In the genomic region with DNA sequence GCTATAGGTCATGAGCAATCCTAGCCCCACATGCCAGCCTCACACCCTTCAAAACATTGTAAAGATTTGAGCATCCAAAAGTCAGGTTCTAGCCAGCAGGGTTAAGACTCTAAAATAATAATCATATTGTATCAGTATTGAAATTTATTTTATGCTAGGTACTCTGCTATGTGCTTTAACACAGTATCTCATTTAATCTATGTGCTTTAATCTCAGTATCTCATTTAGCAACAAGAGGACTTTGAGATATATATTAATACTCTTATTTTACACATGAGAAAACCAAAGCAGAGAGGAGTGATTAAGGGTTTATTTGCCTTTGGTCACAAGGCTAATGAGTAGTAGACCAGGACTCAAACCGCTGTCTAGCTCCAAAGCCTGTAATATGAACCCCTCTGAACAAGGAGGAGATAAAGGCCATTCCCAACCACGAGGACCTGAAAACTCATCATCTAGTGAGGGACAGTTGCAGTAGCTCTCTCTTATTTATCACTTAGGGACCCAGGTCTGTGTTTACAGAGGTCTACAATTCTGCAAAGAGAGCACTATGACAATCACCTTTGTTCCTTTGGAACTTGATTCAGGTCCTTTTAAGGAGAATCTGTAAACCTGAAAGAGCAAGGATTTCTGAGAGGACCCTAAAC, we compare ENCODE assay signal across 16 cellular contexts.
DNase-seq lines count a peak whose midpoint lies in the region; ATAC-seq, FAIRE-seq and TF ChIP-seq lines count a peak whose summit lies in the region.
"Had no signal": no experiment of that assay in that cellular context is flagged by ENCODE, and none has a peak within 500 bp of the region (broad histone marks: within the 10 kb centered on the region; RNA-seq: fewer than 3 reads in every experiment).

No MANE protein-coding gene starts in this region.

- no peak overlapping the region for H3K4me3 ChIP-seq in CD4-positive, CD25-positive, alpha-beta regulatory T cell (ENCODE audit: low read depth, low read length)
- H3K4me3 ChIP-seq in HEK293 (ENCODE audit: low read depth, low read length) (no peak overlapping the region), bronchial epithelial cell (ENCODE audit: low read depth, low read length) (no peak overlapping the region), neural progenitor cell (no peak overlapping the region)

- no peaks in the 10 kb centered on the region for H3K79me2 ChIP-seq in neural progenitor cell (ENCODE audit: low read depth)

- H3K27me3 ChIP-seq in CD4-positive, CD25-positive, alpha-beta regulatory T cell (ENCODE audit: control insufficient read depth, insufficient read depth, low read length): no peaks in the 10 kb centered on the region
- H3K27me3 ChIP-seq in bronchial epithelial cell (ENCODE audit: control insufficient read depth, insufficient read depth, low read length) (no peaks in the 10 kb centered on the region), neural progenitor cell (peaks cover 30% of the 10 kb centered on the region)

- no peak for FAIRE-seq in bronchial epithelial cell (lab: Jason Lieb, UNC)
- FAIRE-seq: GM18507, TTC549 had no signal

- no peaks in the 10 kb centered on the region for H3K36me3 Mint-ChIP-seq in CD4-positive, CD25-positive, alpha-beta regulatory T cell
- no peaks in the 10 kb centered on the region for H3K36me3 Mint-ChIP-seq in neural progenitor cell
- H3K36me3 Mint-ChIP-seq: CD14-positive monocyte, IgD-negative memory B cell had no signal

- TF ChIP-seq CTCF in HEK293 (tag by site-specific recombination; IDR thresholded peaks at IDR 0.05): no peak
- no peak for TF ChIP-seq CTCF in bronchial epithelial cell (IDR thresholded peaks at IDR 0.05; ENCODE audit: insufficient read depth, low read length, severe bottlenecking)
- TF ChIP-seq CTCF in neural progenitor cell (IDR thresholded peaks at IDR 0.05): no peak

- peaks cover 4% of the 10 kb centered on the region for H3K4me1 ChIP-seq in CD4-positive, CD25-positive, alpha-beta regulatory T cell (ENCODE audit: control insufficient read depth, insufficient read depth, low read length, poor library complexity, severe bottlenecking)
- peaks cover 9% of the 10 kb centered on the region for H3K4me1 ChIP-seq in HEK293 (ENCODE audit: control insufficient read depth, insufficient read depth, low read length)
- H3K4me1 ChIP-seq in neural progenitor cell: peaks cover 10% of the 10 kb centered on the region

- H3K27ac ChIP-seq in CD4-positive, CD25-positive, alpha-beta regulatory T cell (ENCODE audit: insufficient read depth, low read length, poor library complexity, severe bottlenecking): no peak overlapping the region
- H3K27ac ChIP-seq in HEK293 (ENCODE audit: extremely low read depth, low read depth, low read length): no peak overlapping the region
- H3K27ac ChIP-seq in neural progenitor cell: no peak overlapping the region

- H3K4me3 Mint-ChIP-seq in CD4-positive, CD25-positive, alpha-beta regulatory T cell: peak overlapping the region in 3 of 4 donors; percentile 31 to 91 (median 50)
- no peak overlapping the region for H3K4me3 Mint-ChIP-seq in neural progenitor cell

- peak overlapping the region in 1 of 3 donors; percentile 67 for H3K27ac Mint-ChIP-seq in CD4-positive, CD25-positive, alpha-beta regulatory T cell
- H3K27ac Mint-ChIP-seq in neural progenitor cell: no peak overlapping the region

- H2AFZ ChIP-seq in neural progenitor cell (replicated peaks): peak overlapping the region; percentile 37

- no peak overlapping the region for H3K4me2 ChIP-seq in neural progenitor cell

- peaks cover 0 to 2% (median 0%) of the 10 kb centered on the region in 7 donors for H3K9me3 Mint-ChIP-seq in CD4-positive, CD25-positive, alpha-beta regulatory T cell
- peaks cover 7% of the 10 kb centered on the region for H3K9me3 Mint-ChIP-seq in neural progenitor cell
- H3K9me3 Mint-ChIP-seq: IgD-negative memory B cell had no signal

- no peaks in the 10 kb centered on the region for H3F3A ChIP-seq in neural progenitor cell (ENCODE audit: low read depth)

- no peak for ATAC-seq in CD4-positive, CD25-positive, alpha-beta regulatory T cell (ENCODE audit: low read depth in 2 of 2)
- ATAC-seq in GM18873 (IDR thresholded peaks at IDR 0.05; ENCODE audit: low FRiP score, unreplicated experiment) (no peak), HG02763 (IDR thresholded peaks at IDR 0.05; ENCODE audit: unreplicated experiment) (no peak)

- no peak for DNase-seq in CD4-positive, CD25-positive, alpha-beta regulatory T cell
- DNase-seq in bronchial epithelial cell (ENCODE audit: low read depth) (peak; percentile 58), neural progenitor cell (ENCODE audit: low spot score) (no peak), NCI-H69 (lab: John Stamatoyannopoulos, UW) (no peak)
- no peak for DNase-seq in stimulated activated CD8-positive, alpha-beta memory T cell treated with anti-CD3 and anti-CD28 coated beads, Interleukin-4, amount 100 ng/mL, for 48 hours
- DNase-seq: activated CD8-positive, alpha-beta memory T cell treated with anti-CD3 and anti-CD28 coated beads for 24 hours; GF-D8; NCI-H1417; NCI-H524 treated with DMSO at 0.1 percent for 48 hours had no signal

- no peak overlapping the region for H3K9ac ChIP-seq in neural progenitor cell

- POLR2A ChIA-PET in HEK293 (lab: Yijun Ruan, JAX): interaction anchor here (1.1 to 4.1 kb wide), 3 partner anchors 9 to 116 kb away, joined by 4 to 78 read pairs (median 7); partner anchors contain the start of gene SERTAD2

- H3K36me3 ChIP-seq in CD4-positive, CD25-positive, alpha-beta regulatory T cell (ENCODE audit: control insufficient read depth, insufficient read depth, low read length): no peaks in the 10 kb centered on the region
- no peaks in the 10 kb centered on the region for H3K36me3 ChIP-seq in HEK293 (ENCODE audit: control insufficient read depth in 2 of 2, insufficient read depth in 1 of 2, low read length in 2 of 2)
- H3K36me3 ChIP-seq in bronchial epithelial cell (ENCODE audit: control insufficient read depth, insufficient read depth, low read length): no peaks in the 10 kb centered on the region
- H3K36me3 ChIP-seq in neural progenitor cell: no peaks in the 10 kb centered on the region

- H3K27me3 Mint-ChIP-seq in CD4-positive, CD25-positive, alpha-beta regulatory T cell: no peaks in the 10 kb centered on the region
- peaks cover 2% of the 10 kb centered on the region for H3K27me3 Mint-ChIP-seq in neural progenitor cell (ENCODE audit: insufficient read depth, low read depth)
- H3K27me3 Mint-ChIP-seq: IgD-negative memory B cell had no signal

- CTCF ChIA-PET in HEK293 (lab: Yijun Ruan, JAX): interaction anchor here (0.6 to 1.5 kb wide), 4 partner anchors 10 to 125 kb away, joined by 3 to 6 read pairs (median 4); no protein-coding TSS in a partner anchor

- H4K20me1 ChIP-seq in neural progenitor cell (ENCODE audit: low read depth): no peaks in the 10 kb centered on the region

- H3K4me1 Mint-ChIP-seq in CD4-positive, CD25-positive, alpha-beta regulatory T cell: peaks cover 17 to 24% (median 19%) of the 10 kb centered on the region in 4 donors
- peaks cover 18% of the 10 kb centered on the region for H3K4me1 Mint-ChIP-seq in neural progenitor cell

- H3K9me3 ChIP-seq in CD4-positive, CD25-positive, alpha-beta regulatory T cell (ENCODE audit: control insufficient read depth in 2 of 2, low read length in 2 of 2): no peaks in the 10 kb centered on the region
- H3K9me3 ChIP-seq in HEK293 (ENCODE audit: control insufficient read depth, insufficient read depth, low read depth, low read length): no peaks in the 10 kb centered on the region
- no peaks in the 10 kb centered on the region for H3K9me3 ChIP-seq in neural progenitor cell (ENCODE audit: low read depth)

TF ChIP-seq in HEK293, 187 proteins besides CTCF, POLR2A, EP300 and RAD21:
- TF ChIP-seq HOXD13 (CRISPR knock-in tag; IDR thresholded peaks at IDR 0.05; ENCODE audit: borderline replicate concordance) (no peak), ZNF664 (tag by site-specific recombination; IDR thresholded peaks at IDR 0.05) (peak; percentile 99)
- TF ChIP-seq, protein P1, sequence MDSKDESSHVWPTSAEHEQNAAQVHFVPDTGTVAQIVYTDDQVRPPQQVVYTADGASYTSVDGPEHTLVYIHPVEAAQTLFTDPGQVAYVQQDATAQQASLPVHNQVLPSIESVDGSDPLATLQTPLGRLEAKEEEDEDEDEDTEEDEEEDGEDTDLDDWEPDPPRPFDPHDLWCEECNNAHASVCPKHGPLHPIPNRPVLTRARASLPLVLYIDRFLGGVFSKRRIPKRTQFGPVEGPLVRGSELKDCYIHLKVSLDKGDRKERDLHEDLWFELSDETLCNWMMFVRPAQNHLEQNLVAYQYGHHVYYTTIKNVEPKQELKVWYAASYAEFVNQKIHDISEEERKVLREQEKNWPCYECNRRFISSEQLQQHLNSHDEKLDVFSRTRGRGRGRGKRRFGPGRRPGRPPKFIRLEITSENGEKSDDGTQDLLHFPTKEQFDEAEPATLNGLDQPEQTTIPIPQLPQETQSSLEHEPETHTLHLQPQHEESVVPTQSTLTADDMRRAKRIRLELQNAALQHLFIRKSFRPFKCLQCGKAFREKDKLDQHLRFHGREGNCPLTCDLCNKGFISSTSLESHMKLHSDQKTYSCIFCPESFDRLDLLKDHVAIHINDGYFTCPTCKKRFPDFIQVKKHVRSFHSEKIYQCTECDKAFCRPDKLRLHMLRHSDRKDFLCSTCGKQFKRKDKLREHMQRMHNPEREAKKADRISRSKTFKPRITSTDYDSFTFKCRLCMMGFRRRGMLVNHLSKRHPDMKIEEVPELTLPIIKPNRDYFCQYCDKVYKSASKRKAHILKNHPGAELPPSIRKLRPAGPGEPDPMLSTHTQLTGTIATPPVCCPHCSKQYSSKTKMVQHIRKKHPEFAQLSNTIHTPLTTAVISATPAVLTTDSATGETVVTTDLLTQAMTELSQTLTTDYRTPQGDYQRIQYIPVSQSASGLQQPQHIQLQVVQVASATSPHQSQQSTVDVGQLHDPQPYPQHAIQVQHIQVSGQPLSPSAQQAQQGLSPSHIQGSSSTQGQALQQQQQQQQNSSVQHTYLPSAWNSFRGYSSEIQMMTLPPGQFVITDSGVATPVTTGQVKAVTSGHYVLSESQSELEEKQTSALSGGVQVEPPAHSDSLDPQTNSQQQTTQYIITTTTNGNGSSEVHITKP (tag by site-specific recombination; IDR thresholded peaks at IDR 0.05): peak; percentile 65
